22 cellular contexts compared by ENCODE assay signal in the genomic region with DNA sequence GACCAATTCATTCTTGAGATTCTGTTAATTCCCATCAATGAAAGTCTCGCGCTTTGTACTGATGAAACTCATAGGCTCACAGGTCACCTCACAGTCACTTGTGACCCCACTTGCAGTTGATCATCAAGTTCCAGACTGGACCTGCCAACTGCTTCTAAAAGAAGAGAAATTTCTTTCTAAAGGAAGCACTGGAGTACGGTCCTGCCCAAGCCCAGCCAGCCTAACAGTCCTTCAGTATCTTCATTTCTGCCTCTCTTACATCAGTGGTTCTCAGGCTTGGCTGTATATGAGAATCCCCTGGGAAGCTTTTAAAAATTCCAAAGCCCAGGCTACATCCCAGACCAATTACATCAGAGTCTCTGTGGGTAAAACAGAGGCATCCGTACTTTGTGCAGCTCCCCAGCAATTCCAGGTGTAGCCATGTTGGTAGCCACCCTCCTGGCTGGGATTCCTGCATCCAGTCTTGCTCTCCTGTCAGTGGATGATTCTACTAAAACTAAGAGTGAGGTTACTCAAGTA.
DNase-seq lines count a peak whose midpoint lies in the region; ATAC-seq, FAIRE-seq and TF ChIP-seq lines count a peak whose summit lies in the region.
"Had no signal": no experiment of that assay in that cellular context is flagged by ENCODE, and none has a peak within 500 bp of the region (broad histone marks: within the 10 kb centered on the region; RNA-seq: fewer than 3 reads in every experiment).

No MANE protein-coding gene starts in this region.

- H3K27me3 ChIP-seq in astrocyte (ENCODE audit: insufficient read depth, low read length), result peaks cover 3% of the 10 kb centered on the region
- no peaks in the 10 kb centered on the region for H3K27me3 ChIP-seq in esophagus squamous epithelium
- no peaks in the 10 kb centered on the region for H3K27me3 ChIP-seq in mesendoderm (ENCODE audit: insufficient read depth, low read length, poor library complexity)
- no peaks in the 10 kb centered on the region for H3K27me3 ChIP-seq in stomach smooth muscle (ENCODE audit: control insufficient read depth in 1 of 2, insufficient read depth in 2 of 2, low read length in 2 of 2)

- peaks cover 6% of the 10 kb centered on the region for H3K27me3 Mint-ChIP-seq in astrocyte (ENCODE audit: low read depth, unreplicated experiment)
- H3K27me3 Mint-ChIP-seq: activated naive CD8-positive, alpha-beta T cell treated with anti-CD3 and anti-CD28 coated beads, Interleukin-2, amount 50 U/mL, for 24 hours; memory B cell; natural killer cell treated with Interleukin-12 subunit alpha and Interleukin-12 subunit beta and Interleukin-15 and Interleukin-18, amount 100 ng/mL, for 72 hours had no signal

- H2BK120ac ChIP-seq in mesendoderm (ENCODE audit: low read depth, low read length), result no peak overlapping the region

- H3K9me3 ChIP-seq in astrocyte (ENCODE audit: insufficient read depth, low read depth, low read length), result no peaks in the 10 kb centered on the region
- H3K9me3 ChIP-seq in esophagus squamous epithelium, result no peaks in the 10 kb centered on the region
- H3K9me3 ChIP-seq in stomach smooth muscle (ENCODE audit: control insufficient read depth in 2 of 2, low read length in 2 of 2), result no peaks in the 10 kb centered on the region

- H3K4me1 Mint-ChIP-seq in astrocyte (ENCODE audit: low read depth, unreplicated experiment), result peaks cover 9% of the 10 kb centered on the region
- H3K4me1 Mint-ChIP-seq: activated naive CD8-positive, alpha-beta T cell treated with anti-CD3 and anti-CD28 coated beads, Interleukin-2, amount 50 U/mL, for 24 hours; memory B cell had no signal

- H3K79me1 ChIP-seq in mesendoderm (ENCODE audit: low read length), result no peaks in the 10 kb centered on the region

- H4K5ac ChIP-seq in mesendoderm (ENCODE audit: low read length), result peak overlapping the region; percentile 42

- H3K4me1 ChIP-seq in astrocyte (ENCODE audit: insufficient read depth, low read length), result peaks cover 4% of the 10 kb centered on the region
- H3K4me1 ChIP-seq in esophagus squamous epithelium, result peaks cover 0 to 52% (median 11%) of the 10 kb centered on the region in 3 donors
- peaks cover under 1% of the 10 kb centered on the region for H3K4me1 ChIP-seq in mesendoderm (ENCODE audit: control insufficient read depth, low read depth, low read length)
- peaks cover 21% of the 10 kb centered on the region for H3K4me1 ChIP-seq in stomach smooth muscle (ENCODE audit: control insufficient read depth, insufficient read depth, low read length)

- WGBS in esophagus squamous epithelium, 2 donors, result 70 to 76% methylated on average over 3 to 4 of the region's 4 CpGs
- WGBS in mesendoderm (ENCODE audit: extremely low coverage, insufficient coverage, low lambda C conversion rate), result no CpG with 5 or more reads among the region's 4 CpGs
- WGBS in lower leg skin, 2 donors, result 83 to 91% methylated on average over 4 of the region's 4 CpGs

- H3K9ac ChIP-seq in astrocyte (ENCODE audit: low read length) (no peak overlapping the region), mesendoderm (ENCODE audit: low read length) (no peak overlapping the region), stomach smooth muscle (ENCODE audit: low read length in 2 of 2) (peak overlapping the region; percentile 14 to 58)

- no peaks in the 10 kb centered on the region for H3K79me2 ChIP-seq in astrocyte (ENCODE audit: insufficient read depth, low read length)
- H3K79me2 ChIP-seq in mesendoderm (ENCODE audit: control insufficient read depth, insufficient read depth, low read length), result no peaks in the 10 kb centered on the region

- H3K18ac ChIP-seq in mesendoderm (ENCODE audit: low read length), result no peak overlapping the region

- H3K56ac ChIP-seq in mesendoderm (ENCODE audit: low read length), result no peak overlapping the region

- H3K27ac ChIP-seq in astrocyte (ENCODE audit: low read depth, low read length), result no peak overlapping the region
- H3K27ac ChIP-seq in esophagus squamous epithelium, result peak overlapping the region in 3 of 4 donors; percentile 71 to 81 (median 80)
- H3K27ac ChIP-seq in mesendoderm (ENCODE audit: low read depth, low read length), result no peak overlapping the region
- H3K27ac ChIP-seq in stomach smooth muscle (ENCODE audit: low read length), result peak overlapping the region; percentile 92

- no peak overlapping the region for H2AK5ac ChIP-seq in mesendoderm (ENCODE audit: low read length)

- no peak overlapping the region for H2AFZ ChIP-seq in astrocyte (ENCODE audit: low read depth, low read length)

- no peak overlapping the region for H3K4ac ChIP-seq in mesendoderm (ENCODE audit: low read depth, low read length)

- H2BK5ac ChIP-seq in mesendoderm (ENCODE audit: low read length), result no peak overlapping the region

- no peak overlapping the region for H2BK15ac ChIP-seq in mesendoderm (replicated peaks; ENCODE audit: low read depth)

- H3K36me3 ChIP-seq in astrocyte (ENCODE audit: insufficient read depth, low read length) (no peaks in the 10 kb centered on the region), esophagus squamous epithelium (no peaks in the 10 kb centered on the region), mesendoderm (ENCODE audit: control insufficient read depth, insufficient read depth, low read length) (no peaks in the 10 kb centered on the region), stomach smooth muscle (ENCODE audit: control insufficient read depth in 2 of 2, insufficient read depth in 2 of 2, low read length in 2 of 2) (no peaks in the 10 kb centered on the region)

- TF ChIP-seq CTCF in astrocyte (IDR thresholded peaks at IDR 0.05; ENCODE audit: insufficient read depth, low read depth, low read length) (no peak), esophagus squamous epithelium (IDR thresholded peaks at IDR 0.05) (no peak), lower leg skin (IDR thresholded peaks at IDR 0.05) (no peak)

- TF ChIP-seq POLR2A in esophagus squamous epithelium (IDR thresholded peaks at IDR 0.05), result no peak
- TF ChIP-seq POLR2A in lower leg skin (IDR thresholded peaks at IDR 0.05), result no peak

- H3K36me3 Mint-ChIP-seq in astrocyte (ENCODE audit: low read depth, unreplicated experiment), result no peaks in the 10 kb centered on the region
- H3K36me3 Mint-ChIP-seq: memory B cell; natural killer cell treated with Interleukin-12 subunit alpha and Interleukin-12 subunit beta and Interleukin-15 and Interleukin-18, amount 100 ng/mL, for 72 hours had no signal

- no peak overlapping the region for H3K4me3 ChIP-seq in astrocyte (ENCODE audit: insufficient read depth, low read depth, low read length)
- H3K4me3 ChIP-seq in esophagus squamous epithelium, result no peak overlapping the region
- H3K4me3 ChIP-seq in mesendoderm (ENCODE audit: low read length), result no peak overlapping the region
- H3K4me3 ChIP-seq in stomach smooth muscle (ENCODE audit: low read length in 2 of 2), result peak overlapping the region; percentile 39 to 72
- no peak overlapping the region for H3K4me3 ChIP-seq in lower leg skin (ENCODE audit: low read depth, poor library complexity, severe bottlenecking)

- ATAC-seq in GM18867 (IDR thresholded peaks at IDR 0.05; ENCODE audit: unreplicated experiment), result no peak
- ATAC-seq: activated naive CD8-positive, alpha-beta T cell treated with anti-CD3 and anti-CD28 coated beads, Interleukin-2, amount 50 U/mL, for 24 hours; HepG2; natural killer cell treated with Interleukin-12 subunit alpha and Interleukin-12 subunit beta and Interleukin-15 and Interleukin-18, amount 100 ng/mL, for 72 hours; Panc1 had no signal

- H3K27ac Mint-ChIP-seq in astrocyte (ENCODE audit: unreplicated experiment), result peak overlapping the region; percentile 51
- H3K27ac Mint-ChIP-seq: activated naive CD8-positive, alpha-beta T cell treated with anti-CD3 and anti-CD28 coated beads, Interleukin-2, amount 50 U/mL, for 24 hours; memory B cell; natural killer cell treated with Interleukin-12 subunit alpha and Interleukin-12 subunit beta and Interleukin-15 and Interleukin-18, amount 100 ng/mL, for 72 hours had no signal

- intact Hi-C loops in esophagus squamous epithelium (cut with DNase I) (no loop called here), lower leg skin (cut with DNase I; ENCODE audit: low total_unique reads) (no loop called here)

- H3K4me3 Mint-ChIP-seq in astrocyte (ENCODE audit: unreplicated experiment), result no peak overlapping the region
- H3K4me3 Mint-ChIP-seq: activated naive CD8-positive, alpha-beta T cell treated with anti-CD3 and anti-CD28 coated beads, Interleukin-2, amount 50 U/mL, for 24 hours; memory B cell; natural killer cell treated with Interleukin-12 subunit alpha and Interleukin-12 subunit beta and Interleukin-15 and Interleukin-18, amount 100 ng/mL, for 72 hours had no signal

- H3K4me2 ChIP-seq in astrocyte (ENCODE audit: low read length) (no peak overlapping the region), mesendoderm (ENCODE audit: low read length) (no peak overlapping the region)

- DNase-seq in astrocyte (ENCODE audit: low read depth) (peak; percentile 24), esophagus squamous epithelium (lab: John Stamatoyannopoulos, UW) (no peak), mesendoderm (no peak), glomerular visceral epithelial cell (ENCODE audit: extremely low spot score) (no peak), HUDEP-2 (lab: John Stamatoyannopoulos, UW; ENCODE audit: unreplicated experiment in 76 of 76) (no peak), lower leg skin (ENCODE audit: low spot score in 2 of 2) (no peak)
- DNase-seq: activated CD4-positive, alpha-beta T cell treated with anti-CD3 and anti-CD28 coated beads, Interleukin-2, amount 50 U/mL, for 48 hours; activated effector memory CD4-positive, alpha-beta T cell treated with anti-CD3 and anti-CD28 coated beads, Interleukin-2, amount 50 U/mL, for 16 hours; activated naive CD8-positive, alpha-beta T cell treated with anti-CD3 and anti-CD28 coated beads, Interleukin-2, amount 50 U/mL, for 24 hours; central memory CD4-positive, alpha-beta T cell; effector memory CD4-positive, alpha-beta T cell; GF-D8; NCI-H1105 treated with DMSO at 0.1 percent for 48 hours; NCI-H446 treated with DMSO at 0.1 percent for 48 hours; T-helper 2 cell had no signal

- FAIRE-seq in astrocyte (lab: Jason Lieb, UNC), result no peak
- FAIRE-seq: HepG2, islet of Langerhans had no signal

- H3K23ac ChIP-seq in mesendoderm (ENCODE audit: low read length), result no peak overlapping the region

- peaks cover 2% of the 10 kb centered on the region for H3K9me3 Mint-ChIP-seq in astrocyte (ENCODE audit: unreplicated experiment)
- H3K9me3 Mint-ChIP-seq: activated naive CD8-positive, alpha-beta T cell treated with anti-CD3 and anti-CD28 coated beads, Interleukin-2, amount 50 U/mL, for 24 hours had no signal

- no peaks in the 10 kb centered on the region for H4K20me1 ChIP-seq in astrocyte (ENCODE audit: insufficient read depth, low read length)

- H4K8ac ChIP-seq in mesendoderm (ENCODE audit: low read depth, low read length), result peak overlapping the region; percentile 56

Comparison
In these comparisons a context has a peak if more than half of its experiments do, and no peak if none do; other contexts are left out.
1. H3K27ac ChIP-seq: peak in esophagus squamous epithelium (3 of 4) and stomach smooth muscle (single experiment); none in astrocyte (single experiment) and mesendoderm (single experiment).
2. H3K4me3 ChIP-seq: peak in stomach smooth muscle (2 of 2); none in astrocyte (single experiment), esophagus squamous epithelium (0 of 4), mesendoderm (single experiment) and lower leg skin (single experiment).
3. H3K9ac ChIP-seq: peak in stomach smooth muscle (2 of 2); none in astrocyte (single experiment) and mesendoderm (single experiment).